ENCODE assay signal across 30 cellular contexts in genomic region chr20:41336711-41337492, GRCh38. TPM values are rescaled to one million over a fixed set of nuclear protein-coding genes. Genes with fewer than 3 reads are reported as not detected.
"Had no signal": no experiment of that assay in that cellular context is flagged by ENCODE, and none has a peak within 500 bp of the region (broad histone marks: within the 10 kb centered on the region; RNA-seq: fewer than 3 reads in every experiment).

No MANE protein-coding gene starts in this region.

- DNase-seq: activated CD4-positive, alpha-beta memory T cell treated with anti-CD3 and anti-CD28 coated beads, Interleukin-2, amount 10 ng/mL, durations not matched to agents 7 days and 5 days; activated CD4-positive, alpha-beta T cell treated with anti-CD3 and anti-CD28 coated beads for 1 hour; activated CD4-positive, alpha-beta T cell treated with anti-CD3 and anti-CD28 coated beads, Interleukin-2, amount 10 ng/mL, durations not matched to agents 7 days and 5 days; activated naive CD4-positive, alpha-beta T cell; activated T-cell treated with anti-CD3 and anti-CD28 coated beads, Interleukin-2, amount 50 U/mL, for 4 hours; dermis blood vessel endothelial cell; effector CD4-positive, alpha-beta T cell; foreskin melanocyte; glutamatergic neuron; left cardiac atrium; stimulated activated CD4-positive, alpha-beta T cell treated with anti-CD3 and anti-CD28 coated beads, Interleukin-12 subunit alpha, Interleukin-12 subunit beta, amount 100 ng/mL, for 4 hours; stimulated activated CD4-positive, alpha-beta T cell treated with anti-CD3 and anti-CD28 coated beads, Interleukin-4, amount 100 ng/mL, for 1 hour; T-helper 9 cell; uterus; WERI-Rb-1 had no signal

- H3K27me3 ChIP-seq: breast epithelium, esophagus muscularis mucosa, right lobe of liver, uterus had no signal

- ATAC-seq: activated naive CD4-positive, alpha-beta T cell treated with anti-CD3 and anti-CD28 coated beads, Interleukin-2, amount 50 U/mL, for 72 hours; activated T-cell treated with anti-CD3 and anti-CD28 coated beads, Interleukin-2, amount 50 U/mL, for 4 hours; activated T-helper 17 cell treated with anti-CD3 and anti-CD28 coated beads, Interleukin-2, amount 50 U/mL, for 72 hours; left cardiac atrium; mucosa of descending colon; natural killer cell treated with Interleukin-12 subunit alpha and Interleukin-12 subunit beta and Interleukin-15 and Interleukin-18, amount 100 ng/mL, for 72 hours; right lobe of liver had no signal

- H3K4me1 ChIP-seq: uterus had no signal

- H3K27ac ChIP-seq: breast epithelium, esophagus muscularis mucosa, right lobe of liver, skin epidermis, thoracic aorta, uterus, WERI-Rb-1 had no signal

- H3K4me3 ChIP-seq: breast epithelium, esophagus muscularis mucosa, mucosa of descending colon, right lobe of liver, skin epidermis, thoracic aorta, uterus had no signal

- H3K9me3 ChIP-seq: breast epithelium, esophagus muscularis mucosa, mucosa of descending colon, right lobe of liver, thoracic aorta, uterus had no signal

- H3K36me3 ChIP-seq: breast epithelium, esophagus muscularis mucosa, right lobe of liver, thoracic aorta, uterus, WERI-Rb-1 had no signal

- FAIRE-seq: colon, keratinocyte, TTC549 had no signal

RNA-seq across cellular contexts. Expression of gene EMILIN3, which starts 29.7 kb away (rescaled TPM):
- total RNA-seq: activated CD4-positive, alpha-beta memory T cell treated with anti-CD3 and anti-CD28 coated beads, Interleukin-2, amount 10 ng/mL, durations not matched to agents 7 days and 5 days; activated CD4-positive, alpha-beta T cell treated with anti-CD3 and anti-CD28 coated beads, Interleukin-2, amount 10 ng/mL, durations not matched to agents 7 days and 5 days; activated T-cell treated with anti-CD3 and anti-CD28 coated beads, Interleukin-2, amount 50 U/mL, for 4 hours; activated T-helper 17 cell treated with anti-CD3 and anti-CD28 coated beads, Interleukin-2, amount 50 U/mL, for 72 hours; myocyte; natural killer cell treated with Interleukin-12 subunit alpha and Interleukin-12 subunit beta and Interleukin-15 and Interleukin-18, amount 100 ng/mL, for 72 hours; renal cortical epithelial cell; subcutaneous adipose tissue had no signal
- polyA plus RNA-seq: keratinocyte had no signal
